1 cellular context compared by ENCODE assay signal in the genomic region with DNA sequence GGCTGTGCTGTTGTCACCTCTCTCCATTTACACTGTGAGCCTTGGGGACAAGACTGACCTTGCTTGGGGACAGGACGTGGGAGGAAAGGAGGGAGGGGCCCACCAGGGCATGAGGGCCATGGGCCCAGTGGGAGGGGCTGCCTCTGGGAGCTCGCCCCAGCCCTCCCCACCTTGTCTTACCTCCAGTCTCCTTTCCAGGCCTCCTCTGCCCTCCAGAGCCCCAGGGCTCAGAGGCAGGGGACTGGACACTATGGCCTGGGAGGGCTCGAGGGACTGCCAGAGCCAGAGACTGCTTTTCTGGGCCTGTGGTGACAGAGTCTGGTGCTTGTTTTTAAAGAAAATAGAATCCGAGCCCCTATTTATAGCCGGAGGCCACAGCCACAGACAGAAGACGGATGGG.
TF ChIP-seq lines count a peak whose summit lies in the region.

No MANE protein-coding gene starts in this region.

TF ChIP-seq in WTC11, 78 proteins besides CTCF, POLR2A, EP300 and RAD21 (continued from another document):
- TF ChIP-seq, protein P1, sequence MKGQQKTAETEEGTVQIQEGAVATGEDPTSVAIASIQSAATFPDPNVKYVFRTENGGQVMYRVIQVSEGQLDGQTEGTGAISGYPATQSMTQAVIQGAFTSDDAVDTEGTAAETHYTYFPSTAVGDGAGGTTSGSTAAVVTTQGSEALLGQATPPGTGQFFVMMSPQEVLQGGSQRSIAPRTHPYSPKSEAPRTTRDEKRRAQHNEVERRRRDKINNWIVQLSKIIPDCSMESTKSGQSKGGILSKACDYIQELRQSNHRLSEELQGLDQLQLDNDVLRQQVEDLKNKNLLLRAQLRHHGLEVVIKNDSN (CRISPR knock-in tag; IDR thresholded peaks at IDR 0.05) = no peak
- TF ChIP-seq OVOL2 (CRISPR knock-in tag; IDR thresholded peaks at IDR 0.05; ENCODE audit: borderline replicate concordance) (no peak), SMAD4 (CRISPR knock-in tag; IDR thresholded peaks at IDR 0.05) (no peak), ZMAT4 (CRISPR knock-in tag; IDR thresholded peaks at IDR 0.05) (no peak), ATF1 (CRISPR knock-in tag; IDR thresholded peaks at IDR 0.05) (no peak), CREB1 (CRISPR knock-in tag; IDR thresholded peaks at IDR 0.05) (no peak)
TF ChIP-seq in WTC11: peak in this region for 0.
